ENCODE assay signal across 11 cellular contexts in the genomic region with DNA sequence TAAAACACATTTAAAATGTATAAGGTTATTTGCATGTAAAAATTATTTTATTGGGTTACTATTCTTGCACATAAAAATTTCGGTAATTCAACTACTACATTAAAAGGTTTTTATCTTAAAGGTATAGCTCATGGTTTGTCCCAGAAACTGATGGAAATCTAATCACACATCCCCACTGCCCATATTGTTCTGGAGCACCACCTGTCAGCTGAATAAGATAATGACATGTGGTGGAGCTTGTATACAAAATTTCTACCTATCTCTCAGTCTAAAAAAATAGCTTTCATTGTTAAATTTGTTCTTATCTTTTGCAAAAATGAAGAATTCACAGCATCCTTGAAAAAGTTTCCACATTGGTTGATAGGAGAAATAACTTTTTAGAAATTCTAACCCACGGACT. TPM values are rescaled to one million over a fixed set of nuclear protein-coding genes. Genes with fewer than 3 reads are reported as not detected.
DNase-seq lines count a peak whose midpoint lies in the region; ATAC-seq and TF ChIP-seq lines count a peak whose summit lies in the region.
"Had no signal": no experiment of that assay in that cellular context is flagged by ENCODE, and none has a peak within 500 bp of the region (broad histone marks: within the 10 kb centered on the region; RNA-seq: fewer than 3 reads in every experiment).

No MANE protein-coding gene starts in this region.

- DNase-seq in Calu3, result peak; percentile 25
- peak; percentile 7 for DNase-seq in HCT116 (ENCODE audit: low read depth, low spot score)
- DNase-seq in SK-N-SH, result peak; percentile 26
- DNase-seq in kidney tubule cell (ENCODE audit: low spot score), result peak; percentile 24
- no peak for DNase-seq in stomach
- DNase-seq in UCSD-AML1 (lab: John Stamatoyannopoulos, UW; ENCODE audit: unreplicated experiment), result no peak
- no peak for DNase-seq in activated CD4-positive, alpha-beta memory T cell treated with anti-CD3 and anti-CD28 coated beads for 36 hours
- DNase-seq: NCI-H2029 treated with DMSO at 0.1 percent for 48 hours; stimulated activated naive B cell treated with anti-CD40 and anti-IgM and Interleukin-4, amounts not matched to agents 10 μg/mL and 1 μg/mL and 100 μg/mL, for 72 hours had no signal

- H3K79me2 ChIP-seq in HCT116 (ENCODE audit: insufficient read depth, low read length) (no peaks in the 10 kb centered on the region), SK-N-SH (ENCODE audit: insufficient read depth) (no peaks in the 10 kb centered on the region)

- no peak overlapping the region for H3K4me3 Mint-ChIP-seq in Calu3 (ENCODE audit: low read depth, unreplicated experiment)
- no peak overlapping the region for H3K4me3 Mint-ChIP-seq in activated CD4-positive, alpha-beta memory T cell treated with anti-CD3 and anti-CD28 coated beads for 36 hours
- H3K4me3 Mint-ChIP-seq: stimulated activated naive B cell treated with anti-CD40 and anti-IgM and Interleukin-4, amounts not matched to agents 10 μg/mL and 1 μg/mL and 100 μg/mL, for 72 hours had no signal

- H3F3A ChIP-seq in SK-N-SH (replicated peaks; ENCODE audit: insufficient read depth), result no peaks in the 10 kb centered on the region

- H3K9ac ChIP-seq in HCT116 (ENCODE audit: low read length), result no peak overlapping the region
- H3K9ac ChIP-seq in SK-N-SH, result no peak overlapping the region

- no peak overlapping the region for H3K27ac Mint-ChIP-seq in Calu3 (ENCODE audit: unreplicated experiment)
- no peak overlapping the region for H3K27ac Mint-ChIP-seq in activated CD4-positive, alpha-beta memory T cell treated with anti-CD3 and anti-CD28 coated beads for 36 hours
- H3K27ac Mint-ChIP-seq: activated naive CD4-positive, alpha-beta T cell treated with anti-CD3 and anti-CD28 coated beads, Interleukin-2, amount 50 U/mL, for 72 hours; stimulated activated naive B cell treated with anti-CD40 and anti-IgM and Interleukin-4, amounts not matched to agents 10 μg/mL and 1 μg/mL and 100 μg/mL, for 72 hours had no signal

- peak; percentile 76 for ATAC-seq in HCT116
- ATAC-seq in GM19452 (IDR thresholded peaks at IDR 0.05; ENCODE audit: unreplicated experiment), result no peak
- ATAC-seq: activated naive CD4-positive, alpha-beta T cell treated with anti-CD3 and anti-CD28 coated beads, Interleukin-2, amount 50 U/mL, for 72 hours; stimulated activated naive B cell treated with anti-CD40 and anti-IgM and Interleukin-4, amounts not matched to agents 10 μg/mL and 1 μg/mL and 100 μg/mL, for 72 hours had no signal

- H2AFZ ChIP-seq in HCT116 (ENCODE audit: low read depth, low read length, poor library complexity, severe bottlenecking) (no peak overlapping the region), SK-N-SH (ENCODE audit: low read depth) (no peak overlapping the region)

- BruUV-seq in Calu3 (replicated peaks; lab: Mats Ljungman, UMichigan), result no TSS peak
- no TSS peak for BruUV-seq in HCT116 (replicated peaks; lab: Mats Ljungman, UMichigan)

- TF ChIP-seq RAD21 in HCT116 (IDR thresholded peaks at IDR 0.05; ENCODE audit: low read depth), result peak; percentile 68
- peak; percentile 78 for TF ChIP-seq RAD21 in SK-N-SH (IDR thresholded peaks at IDR 0.05; ENCODE audit: low read length)

- H3K9me2 ChIP-seq in HCT116 (ENCODE audit: insufficient read depth) (no peaks in the 10 kb centered on the region), SK-N-SH (no peaks in the 10 kb centered on the region)

- H3K36me3 Mint-ChIP-seq in Calu3 (ENCODE audit: insufficient read depth, unreplicated experiment), result no peaks in the 10 kb centered on the region
- H3K36me3 Mint-ChIP-seq in activated CD4-positive, alpha-beta memory T cell treated with anti-CD3 and anti-CD28 coated beads for 36 hours, result no peaks in the 10 kb centered on the region
- H3K36me3 Mint-ChIP-seq: activated naive CD4-positive, alpha-beta T cell treated with anti-CD3 and anti-CD28 coated beads, Interleukin-2, amount 50 U/mL, for 72 hours; stimulated activated naive B cell treated with anti-CD40 and anti-IgM and Interleukin-4, amounts not matched to agents 10 μg/mL and 1 μg/mL and 100 μg/mL, for 72 hours had no signal

- no peaks in the 10 kb centered on the region for H3K4me1 Mint-ChIP-seq in Calu3 (ENCODE audit: low read depth, unreplicated experiment)
- no peaks in the 10 kb centered on the region for H3K4me1 Mint-ChIP-seq in activated CD4-positive, alpha-beta memory T cell treated with anti-CD3 and anti-CD28 coated beads for 36 hours (ENCODE audit: low read depth)
- H3K4me1 Mint-ChIP-seq: stimulated activated naive B cell treated with anti-CD40 and anti-IgM and Interleukin-4, amounts not matched to agents 10 μg/mL and 1 μg/mL and 100 μg/mL, for 72 hours had no signal

- no peaks in the 10 kb centered on the region for H3K27me3 Mint-ChIP-seq in Calu3 (ENCODE audit: unreplicated experiment)
- no peaks in the 10 kb centered on the region for H3K27me3 Mint-ChIP-seq in activated CD4-positive, alpha-beta memory T cell treated with anti-CD3 and anti-CD28 coated beads for 36 hours
- H3K27me3 Mint-ChIP-seq: stimulated activated naive B cell treated with anti-CD40 and anti-IgM and Interleukin-4, amounts not matched to agents 10 μg/mL and 1 μg/mL and 100 μg/mL, for 72 hours had no signal

- H3K9me3 Mint-ChIP-seq in Calu3 (ENCODE audit: low read depth, unreplicated experiment), result no peaks in the 10 kb centered on the region
- no peaks in the 10 kb centered on the region for H3K9me3 Mint-ChIP-seq in activated CD4-positive, alpha-beta memory T cell treated with anti-CD3 and anti-CD28 coated beads for 36 hours
- H3K9me3 Mint-ChIP-seq: activated naive CD4-positive, alpha-beta T cell treated with anti-CD3 and anti-CD28 coated beads, Interleukin-2, amount 50 U/mL, for 72 hours; stimulated activated naive B cell treated with anti-CD40 and anti-IgM and Interleukin-4, amounts not matched to agents 10 μg/mL and 1 μg/mL and 100 μg/mL, for 72 hours had no signal

- no peaks in the 10 kb centered on the region for H3K4me1 ChIP-seq in HCT116 (ENCODE audit: control insufficient read depth in 1 of 2, insufficient read depth in 2 of 2, low read length in 2 of 2)
- no peaks in the 10 kb centered on the region; a peak in 1 of 4 replicates for H3K4me1 ChIP-seq in SK-N-SH (ENCODE audit: control insufficient read depth in 1 of 2, insufficient read depth in 2 of 2, low read depth in 1 of 2, low read length in 1 of 2)
- H3K4me1 ChIP-seq in stomach, result no peaks in the 10 kb centered on the region

- 31% methylated on average over 2 of the region's 2 CpGs for WGBS in SK-N-SH (ENCODE audit: low lambda C conversion rate)
- WGBS in stomach, 5 donors, result 37 to 50% (median 46%) methylated on average over 2 of the region's 2 CpGs

- H4K20me1 ChIP-seq in HCT116 (ENCODE audit: insufficient read depth) (no peaks in the 10 kb centered on the region), SK-N-SH (ENCODE audit: insufficient read depth) (no peaks in the 10 kb centered on the region)

- no peak overlapping the region for H3K27ac ChIP-seq in HCT116 (ENCODE audit: low read depth, low read length)
- no peak overlapping the region for H3K27ac ChIP-seq in SK-N-SH (ENCODE audit: low read depth in 2 of 2, low read length in 1 of 2)
- H3K27ac ChIP-seq in stomach, result no peak overlapping the region

- no peaks in the 10 kb centered on the region for H3K36me3 ChIP-seq in HCT116 (ENCODE audit: control insufficient read depth in 1 of 2, insufficient read depth in 2 of 2, low read length in 2 of 2)
- no peaks in the 10 kb centered on the region for H3K36me3 ChIP-seq in SK-N-SH (replicated peaks in 1 of 2; ENCODE audit: control insufficient read depth in 1 of 2, insufficient read depth in 2 of 2, low read length in 1 of 2)
- H3K36me3 ChIP-seq in stomach, result no peaks in the 10 kb centered on the region

- no peak for TF ChIP-seq CTCF in Calu3 (IDR thresholded peaks at IDR 0.05; ENCODE audit: unreplicated experiment)
- TF ChIP-seq CTCF in HCT116 (IDR thresholded peaks at IDR 0.05 in 2 of 3, conservative IDR thresholded peaks at IDR 0.05 in 1 of 3; ENCODE audit: borderline replicate concordance in 1 of 3, insufficient read depth in 1 of 3, low read depth in 2 of 3, low read length in 2 of 3), result peak; percentile 28 to 45 (median 40); a peak in 4 of 6 replicates
- TF ChIP-seq CTCF in SK-N-SH (IDR thresholded peaks at IDR 0.05), result peak; percentile 56
- no peak for TF ChIP-seq CTCF in stomach (IDR thresholded peaks at IDR 0.05)

- H3K9me3 ChIP-seq in HCT116 (ENCODE audit: control insufficient read depth in 1 of 2, insufficient read depth in 1 of 2, low read depth in 1 of 2, low read length in 2 of 2) (no peaks in the 10 kb centered on the region), SK-N-SH (no peaks in the 10 kb centered on the region), stomach (no peaks in the 10 kb centered on the region)

- TF ChIP-seq POLR2A in HCT116 (IDR thresholded peaks at IDR 0.05; ENCODE audit: borderline replicate concordance, extremely low read depth, insufficient read depth, insufficient read length) (no peak), stomach (IDR thresholded peaks at IDR 0.05) (no peak)

- RAD21 ChIA-PET in HCT116 (lab: Charles Lee; ENCODE audit: low non-redundant PET in 1 of 2, low total read pairs in 2 of 2, uncharacterized antibody in 2 of 2, unreplicated experiment in 2 of 2), result interaction anchor here (0.6 to 1.1 kb wide), 3 partner anchors 73 to 775 kb away, joined by 3 read pairs; no protein-coding TSS in a partner anchor

- TF ChIP-seq EP300 in SK-N-SH (IDR thresholded peaks at IDR 0.05; ENCODE audit: borderline replicate concordance in 1 of 2, low read depth in 1 of 2, low read length in 1 of 2) (no peak), stomach (IDR thresholded peaks at IDR 0.05) (no peak)

- H3K4me3 ChIP-seq in HCT116 (replicated peaks in 1 of 2; ENCODE audit: low read depth in 1 of 2, low read length in 2 of 2), result no peak overlapping the region
- H3K4me3 ChIP-seq in SK-N-SH (ENCODE audit: low read depth in 2 of 2, low read length in 1 of 2), result no peak overlapping the region
- H3K4me3 ChIP-seq in stomach, result no peak overlapping the region

- intact Hi-C loops in Calu3 (cut with micrococcal nuclease; ENCODE audit: unreplicated experiment), result loop anchor here (1.0 to 10.0 kb wide), 3 partner anchors 118 to 516 kb away; no protein-coding TSS in a partner anchor
- intact Hi-C loops in HCT116 (cut with micrococcal nuclease), result loop anchor here (2.0 to 10.0 kb wide), 3 partner anchors 373 to 776 kb away; no protein-coding TSS in a partner anchor
- intact Hi-C loops in stomach (cut with DNase I; ENCODE audit: low total_unique reads), result no loop called here
- intact Hi-C loops in activated CD4-positive, alpha-beta memory T cell treated with anti-CD3 and anti-CD28 coated beads for 36 hours (cut with micrococcal nuclease), result no loop called here

- H3K4me2 ChIP-seq in HCT116 (ENCODE audit: low read length), result no peak overlapping the region
- no peak overlapping the region for H3K4me2 ChIP-seq in SK-N-SH

- POLR2A ChIA-PET in HCT116 (lab: Charles Lee) (no interaction called here), SK-N-SH (lab: Yijun Ruan, JAX) (no interaction called here)
- POLR2A ChIA-PET in activated CD4-positive, alpha-beta memory T cell treated with anti-CD3 and anti-CD28 coated beads for 36 hours (lab: Charles Lee), result no interaction called here

- CTCF ChIA-PET in Calu3 (lab: Charles Lee), result interaction anchor here (0.6 to 1.5 kb wide), 7 partner anchors 29 to 515 kb away, joined by 3 to 7 read pairs (median 4); no protein-coding TSS in a partner anchor
- CTCF ChIA-PET in HCT116 (lab: Charles Lee), result interaction anchor here (0.6 to 1.5 kb wide), 12 partner anchors 9 to 776 kb away, joined by 3 to 12 read pairs (median 4); no protein-coding TSS in a partner anchor
- CTCF ChIA-PET in SK-N-SH (lab: Yijun Ruan, JAX), result interaction anchor here (0.6 to 2.2 kb wide), 22 partner anchors 9 to 1067 kb away, joined by 3 to 25 read pairs (median 3); no protein-coding TSS in a partner anchor
- CTCF ChIA-PET in activated CD4-positive, alpha-beta memory T cell treated with anti-CD3 and anti-CD28 coated beads for 36 hours (lab: Charles Lee), result no interaction called here

- H3K27me3 ChIP-seq in HCT116 (ENCODE audit: insufficient read depth, low read length) (no peaks in the 10 kb centered on the region), SK-N-SH (ENCODE audit: insufficient read depth) (no peaks in the 10 kb centered on the region), stomach (no peaks in the 10 kb centered on the region)

RNA-seq across cellular contexts. Expression of gene ERBB4, which starts 18.3 kb away (rescaled TPM):
- total RNA-seq in Calu3 (2022) (2.2 and 2.9 TPM in 2 replicates), HCT116 (2021; ENCODE audit: unreplicated experiment) (0.10 TPM), stomach (1 to 10 TPM in 2 of 5 donors, under 1 TPM in 2, not detected in 1; 0.45 to 2.5 (median 1.1) TPM)
- under 0.01 TPM in 1 of 2 replicates, not detected in the other for polyA plus RNA-seq in HCT116 (2012)
- polyA plus RNA-seq in SK-N-SH (2012; rRNA removed) (0.05 TPM in 2 replicates), stomach (under 1 TPM; 0.12 to 0.15 (median 0.13) TPM)
- 0.05 and 0.08 TPM in 2 replicates for polyA plus RNA-seq in SK-N-SH (2012; cell fraction: cytosol; rRNA removed)
- polyA plus RNA-seq in SK-N-SH (2012; cell fraction: nucleus; rRNA removed), result 0.11 TPM in 1 of 2 replicates, not detected in the other
- total RNA-seq in activated CD4-positive, alpha-beta memory T cell treated with anti-CD3 and anti-CD28 coated beads for 36 hours, result not detected
- total RNA-seq: activated naive CD4-positive, alpha-beta T cell treated with anti-CD3 and anti-CD28 coated beads, Interleukin-2, amount 50 U/mL, for 72 hours had no signal

Comparison
In these comparisons a context has a peak if more than half of its experiments do, and no peak if none do; other contexts are left out.
1. DNase-seq: peak in Calu3 (single experiment), HCT116 (single experiment), SK-N-SH (single experiment) and kidney tubule cell (single experiment); none in stomach (single experiment), UCSD-AML1 (single experiment) and activated CD4-positive, alpha-beta memory T cell treated with anti-CD3 and anti-CD28 coated beads for 36 hours (single experiment).
2. CTCF ChIP-seq: peak in HCT116 (3 of 3) and SK-N-SH (single experiment); none in Calu3 (single experiment) and stomach (0 of 7).
3. intact Hi-C loops: an anchor here in Calu3 (1.0 to 10.0 kb wide) and HCT116 (2.0 to 10.0 kb wide); none called in stomach and activated CD4-positive, alpha-beta memory T cell treated with anti-CD3 and anti-CD28 coated beads for 36 hours.